In the genomic region with DNA sequence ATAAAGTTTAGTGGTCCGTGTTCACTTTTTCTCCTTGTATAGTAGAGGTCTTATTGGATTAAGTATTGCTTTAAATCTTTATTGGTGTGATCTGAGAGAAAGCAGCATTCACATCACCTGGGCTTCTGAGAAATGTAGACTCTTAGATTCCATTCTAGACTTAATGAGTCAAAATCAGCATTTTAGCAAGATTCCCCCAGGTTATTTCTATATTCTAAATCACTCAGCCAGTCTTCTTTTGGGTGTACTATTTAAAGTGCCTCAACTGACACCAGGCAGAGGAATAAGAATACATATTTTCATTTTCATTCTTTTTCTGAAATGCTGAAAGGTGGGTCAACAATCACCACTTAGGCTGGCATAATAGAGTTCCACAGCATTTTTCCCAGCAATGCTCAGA, we compare ENCODE assay signal across 26 cellular contexts.
"Had no signal": no experiment of that assay in that cellular context is flagged by ENCODE, and none has a peak within 500 bp of the region (broad histone marks: within the 10 kb centered on the region; RNA-seq: fewer than 3 reads in every experiment).

No MANE protein-coding gene starts in this region.

- H3K27ac ChIP-seq: esophagus muscularis mucosa, foreskin keratinocyte, gastroesophageal sphincter, heart left ventricle, hepatocyte, neural progenitor cell, prostate gland, right atrium auricular region, sigmoid colon, stomach, thyroid gland, vagina had no signal

- H2AFZ ChIP-seq: hepatocyte, neural progenitor cell had no signal

- H3K4me3 ChIP-seq: esophagus muscularis mucosa, gastroesophageal sphincter, heart left ventricle, hepatocyte, lung, mucosa of descending colon, neural progenitor cell, prostate gland, right atrium auricular region, sigmoid colon, stomach, thyroid gland, vagina had no signal

- H3K9ac ChIP-seq: neural progenitor cell had no signal

- H3K9me3 ChIP-seq: esophagus muscularis mucosa, gastroesophageal sphincter, mucosa of descending colon, prostate gland, right atrium auricular region, sigmoid colon, stomach, thyroid gland, vagina had no signal

- FAIRE-seq: endothelial cell of umbilical vein, kidney had no signal

- H3K4me1 ChIP-seq: esophagus muscularis mucosa, foreskin keratinocyte, gastroesophageal sphincter, heart left ventricle, neural progenitor cell, prostate gland, right atrium auricular region, sigmoid colon, stomach, vagina had no signal

- H3K4me2 ChIP-seq: hepatocyte, neural progenitor cell had no signal

- DNase-seq: dermis blood vessel endothelial cell; effector memory CD4-positive, alpha-beta T cell; foreskin keratinocyte; heart left ventricle; kidney; mucosa of descending colon; naive B cell; sigmoid colon; stimulated activated CD4-positive, alpha-beta T cell treated with anti-CD3 and anti-CD28 coated beads, Interleukin-2, amount 100 ng/mL, for 24 hours; stimulated activated CD4-positive, alpha-beta T cell treated with anti-CD3 and anti-CD28 coated beads, Interleukin-4, amount 100 ng/mL, for 24 hours; stimulated activated naive CD4-positive, alpha-beta T cell treated with Interleukin-2 at 50 U/mL for 16 hours; stomach; thyroid gland; trophoblast cell had no signal

- H3K36me3 ChIP-seq: esophagus muscularis mucosa, gastroesophageal sphincter, heart left ventricle, neural progenitor cell, prostate gland, right atrium auricular region, sigmoid colon, stomach, thyroid gland, vagina had no signal

- H3K79me2 ChIP-seq: hepatocyte had no signal

- ATAC-seq: foreskin keratinocyte; gastroesophageal sphincter; heart left ventricle; left lobe of liver; mucosa of descending colon; natural killer cell treated with Interleukin-12 subunit alpha and Interleukin-12 subunit beta and Interleukin-15 and Interleukin-18, amount 100 ng/mL, for 72 hours; stimulated activated effector memory CD8-positive, alpha-beta T cell treated with anti-CD3 and anti-CD28 coated beads, Interleukin-12 subunit alpha, Interleukin-12 subunit beta, amount 100 ng/mL, for 72 hours had no signal

- H3K27me3 ChIP-seq: esophagus muscularis mucosa, foreskin keratinocyte, gastroesophageal sphincter, heart left ventricle, hepatocyte, neural progenitor cell, right atrium auricular region, sigmoid colon, stomach, thyroid gland, vagina had no signal
